Comparison of ENCODE assay signal across 17 cellular contexts in the genomic region with DNA sequence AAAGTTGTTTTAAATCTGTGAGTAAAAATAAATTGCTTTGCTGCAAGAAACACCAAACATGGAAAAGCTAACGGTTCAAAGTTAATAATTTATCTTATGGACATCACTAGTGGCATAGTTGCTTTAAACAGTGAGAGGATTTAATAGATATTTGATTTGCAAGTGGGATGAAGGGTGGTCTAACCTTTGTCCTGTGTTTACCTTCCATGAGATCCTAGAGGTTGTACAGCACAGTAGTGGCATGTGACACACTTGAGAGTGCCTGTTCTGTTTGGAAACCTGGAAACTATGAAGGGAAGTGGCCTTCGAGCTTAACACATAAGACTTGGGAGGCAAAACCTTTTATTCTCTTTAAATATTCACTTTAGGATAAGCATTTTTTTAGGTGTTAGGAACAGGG. TPM values are rescaled to one million over a fixed set of nuclear protein-coding genes. Genes with fewer than 3 reads are reported as not detected.
DNase-seq lines count a peak whose midpoint lies in the region; ATAC-seq, FAIRE-seq and TF ChIP-seq lines count a peak whose summit lies in the region.
"Had no signal": no experiment of that assay in that cellular context is flagged by ENCODE, and none has a peak within 500 bp of the region (broad histone marks: within the 10 kb centered on the region; RNA-seq: fewer than 3 reads in every experiment).

No MANE protein-coding gene starts in this region.

- H3K27me3 Mint-ChIP-seq in type B pancreatic cell, result no peaks in the 10 kb centered on the region

- no peak for ATAC-seq in PC-3
- ATAC-seq: SK-N-SH treated with all-trans-retinoic acid at 6 μM for 48 hours had no signal

- no peaks in the 10 kb centered on the region for H3K9me2 ChIP-seq in PC-3 (replicated peaks; ENCODE audit: low read length)

- H3F3A ChIP-seq in PC-3 (ENCODE audit: low read length, unreplicated experiment), result no peaks in the 10 kb centered on the region

- intact Hi-C loops in PC-3 (cut with micrococcal nuclease), result loop anchor here (5.0 kb wide), 1 partner anchor 247 kb away; no protein-coding TSS in a partner anchor

- POLR2A ChIA-PET in PC-3 (lab: Charles Lee; ENCODE audit: unreplicated experiment), result interaction anchor here (0.5 kb wide), 1 partner anchor 216 kb away, joined by 4 read pairs; no protein-coding TSS in a partner anchor

- H3K27ac ChIP-seq in PC-3 (ENCODE audit: low read length) (peak overlapping the region; percentile 5; the same call in 1 of the 2 replicates), epithelial cell of prostate (peak overlapping the region; percentile 69), liver (ENCODE audit: low read depth in 1 of 2, low read length in 2 of 2) (peak overlapping the region; percentile 15 to 63)
- H3K27ac ChIP-seq: Peyer's patch had no signal

- no peak overlapping the region for H3K9ac ChIP-seq in PC-3 (ENCODE audit: low read length)
- no peak overlapping the region for H3K9ac ChIP-seq in liver (ENCODE audit: low read depth in 1 of 2, low read length in 2 of 2)

- TF ChIP-seq RAD21 in liver (IDR thresholded peaks at IDR 0.05), result peak in 1 of 2 donors; percentile 44

- no peak overlapping the region for H3K4me3 Mint-ChIP-seq in type B pancreatic cell
- H3K4me3 Mint-ChIP-seq: CD4-positive, CD25-positive, alpha-beta regulatory T cell had no signal

- DNase-seq in PC-3 (no peak), epithelial cell of prostate (ENCODE audit: low read depth, low spot score) (no peak), type B pancreatic cell (ENCODE audit: extremely low spot score, unreplicated experiment) (no peak), NOMO-1 treated with DMSO at 0.1 percent for 48 hours (lab: John Stamatoyannopoulos, UW; ENCODE audit: unreplicated experiment) (no peak), GDM1 (lab: John Stamatoyannopoulos, UW) (no peak), urothelium cell line (ENCODE audit: low spot score) (no peak)
- DNase-seq: Calu3; CD4-positive, CD25-positive, alpha-beta regulatory T cell; DMS79; HCEC 1CT; NCI-H187; NCI-H82; Peyer's patch; SHP77 had no signal

- no peak for FAIRE-seq in urothelium cell line (lab: Jason Lieb, UNC)
- FAIRE-seq: HTR-8/SVneo had no signal

- no peak overlapping the region for H2AFZ ChIP-seq in PC-3 (ENCODE audit: low read length)

- H3K4me3 ChIP-seq in PC-3 (ENCODE audit: low read length) (no peak overlapping the region), liver (ENCODE audit: low read depth in 1 of 3, low read length in 3 of 3) (no peak overlapping the region)
- H3K4me3 ChIP-seq: Peyer's patch had no signal

- peaks cover 97% of the 10 kb centered on the region for H3K79me2 ChIP-seq in PC-3 (ENCODE audit: low read length)

- H3K27me3 ChIP-seq in PC-3 (ENCODE audit: low read length) (no peaks in the 10 kb centered on the region), liver (ENCODE audit: control insufficient read depth in 4 of 4, insufficient read depth in 4 of 4, low read length in 3 of 4) (no peaks in the 10 kb centered on the region)
- H3K27me3 ChIP-seq: Peyer's patch had no signal

- H3K9me3 Mint-ChIP-seq in type B pancreatic cell, result no peaks in the 10 kb centered on the region

- H3K36me3 ChIP-seq in PC-3 (ENCODE audit: low read depth, low read length) (peaks cover 15% of the 10 kb centered on the region), liver (ENCODE audit: control insufficient read depth in 4 of 4, insufficient read depth in 3 of 4, low read depth in 1 of 4, low read length in 3 of 4) (peaks cover 0 to 4% (median 0%) of the 10 kb centered on the region in 4 donors)
- H3K36me3 ChIP-seq: Peyer's patch had no signal

- WGBS in liver, result 29% methylated on average over 2 of the region's 2 CpGs

- peak overlapping the region; percentile 31 for H3K27ac Mint-ChIP-seq in type B pancreatic cell
- H3K27ac Mint-ChIP-seq: CD4-positive, CD25-positive, alpha-beta regulatory T cell had no signal

- H3K9me3 ChIP-seq in PC-3 (ENCODE audit: low read length) (no peaks in the 10 kb centered on the region), liver (ENCODE audit: control insufficient read depth in 4 of 4, low read length in 3 of 4) (no peaks in the 10 kb centered on the region)
- H3K9me3 ChIP-seq: Peyer's patch had no signal

- BruUV-seq in PC-3 (replicated peaks; lab: Mats Ljungman, UMichigan), result no TSS peak

- TF ChIP-seq CTCF in PC-3 (conservative IDR thresholded peaks at IDR 0.05; ENCODE audit: low read depth, low read length) (no peak), liver (IDR thresholded peaks at IDR 0.05; ENCODE audit: low read depth, low read length, missing input control) (no peak), type B pancreatic cell (conservative IDR thresholded peaks at IDR 0.05) (no peak)

- H4K20me1 ChIP-seq in PC-3 (ENCODE audit: low read length), result peaks cover 41% of the 10 kb centered on the region

- H3K36me3 Mint-ChIP-seq in type B pancreatic cell, result peaks cover 10% of the 10 kb centered on the region
- H3K36me3 Mint-ChIP-seq: CD4-positive, CD25-positive, alpha-beta regulatory T cell had no signal

- peaks cover 11% of the 10 kb centered on the region for H3K4me1 Mint-ChIP-seq in type B pancreatic cell (ENCODE audit: unreplicated experiment)
- H3K4me1 Mint-ChIP-seq: CD4-positive, CD25-positive, alpha-beta regulatory T cell had no signal

- CTCF ChIA-PET in PC-3 (lab: Charles Lee), result interaction anchor here (0.6 kb wide), 1 partner anchor 504 kb away, joined by 3 read pairs; no protein-coding TSS in a partner anchor

- H3K4me2 ChIP-seq in PC-3 (ENCODE audit: low read length), result peak overlapping the region; percentile 22

- H3K4me1 ChIP-seq in PC-3 (ENCODE audit: insufficient read depth, low read length) (peaks cover 33% of the 10 kb centered on the region), liver (ENCODE audit: control insufficient read depth in 4 of 4, insufficient read depth in 4 of 4, low read length in 3 of 4) (peaks cover 13 to 67% (median 48%) of the 10 kb centered on the region in 4 donors)

TF ChIP-seq in liver, 16 proteins besides CTCF, POLR2A, EP300 and RAD21 (continues in another document):
- TF ChIP-seq SP1 (IDR thresholded peaks at IDR 0.05) (peak; percentile 70), JUND (IDR thresholded peaks at IDR 0.05) (peak in 1 of 2 donors; percentile 56), RXRA (IDR thresholded peaks at IDR 0.05) (peak; percentile 63 to 86), FOXA1 (IDR thresholded peaks at IDR 0.05) (peak; percentile 43), EGR1 (IDR thresholded peaks at IDR 0.05; ENCODE audit: low read depth in 2 of 2) (peak in 1 of 2 donors; percentile 23), NR2F2 (IDR thresholded peaks at IDR 0.05) (no peak), HNF4G (IDR thresholded peaks at IDR 0.05) (no peak), HNF4A (conservative IDR thresholded peaks at IDR 0.05) (peak; percentile 69 to 78), TAF1 (conservative IDR thresholded peaks at IDR 0.05) (no peak), FOXA2 (IDR thresholded peaks at IDR 0.05) (peak; percentile 80), YY1 (IDR thresholded peaks at IDR 0.05) (no peak)
- TF ChIP-seq, protein P1, sequence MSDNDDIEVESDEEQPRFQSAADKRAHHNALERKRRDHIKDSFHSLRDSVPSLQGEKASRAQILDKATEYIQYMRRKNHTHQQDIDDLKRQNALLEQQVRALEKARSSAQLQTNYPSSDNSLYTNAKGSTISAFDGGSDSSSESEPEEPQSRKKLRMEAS (IDR thresholded peaks at IDR 0.05), result peak; percentile 36
- TF ChIP-seq, protein P2, sequence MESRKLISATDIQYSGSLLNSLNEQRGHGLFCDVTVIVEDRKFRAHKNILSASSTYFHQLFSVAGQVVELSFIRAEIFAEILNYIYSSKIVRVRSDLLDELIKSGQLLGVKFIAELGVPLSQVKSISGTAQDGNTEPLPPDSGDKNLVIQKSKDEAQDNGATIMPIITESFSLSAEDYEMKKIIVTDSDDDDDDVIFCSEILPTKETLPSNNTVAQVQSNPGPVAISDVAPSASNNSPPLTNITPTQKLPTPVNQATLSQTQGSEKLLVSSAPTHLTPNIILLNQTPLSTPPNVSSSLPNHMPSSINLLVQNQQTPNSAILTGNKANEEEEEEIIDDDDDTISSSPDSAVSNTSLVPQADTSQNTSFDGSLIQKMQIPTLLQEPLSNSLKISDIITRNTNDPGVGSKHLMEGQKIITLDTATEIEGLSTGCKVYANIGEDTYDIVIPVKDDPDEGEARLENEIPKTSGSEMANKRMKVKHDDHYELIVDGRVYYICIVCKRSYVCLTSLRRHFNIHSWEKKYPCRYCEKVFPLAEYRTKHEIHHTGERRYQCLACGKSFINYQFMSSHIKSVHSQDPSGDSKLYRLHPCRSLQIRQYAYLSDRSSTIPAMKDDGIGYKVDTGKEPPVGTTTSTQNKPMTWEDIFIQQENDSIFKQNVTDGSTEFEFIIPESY (IDR thresholded peaks at IDR 0.05), result no peak
- TF ChIP-seq, protein P3, sequence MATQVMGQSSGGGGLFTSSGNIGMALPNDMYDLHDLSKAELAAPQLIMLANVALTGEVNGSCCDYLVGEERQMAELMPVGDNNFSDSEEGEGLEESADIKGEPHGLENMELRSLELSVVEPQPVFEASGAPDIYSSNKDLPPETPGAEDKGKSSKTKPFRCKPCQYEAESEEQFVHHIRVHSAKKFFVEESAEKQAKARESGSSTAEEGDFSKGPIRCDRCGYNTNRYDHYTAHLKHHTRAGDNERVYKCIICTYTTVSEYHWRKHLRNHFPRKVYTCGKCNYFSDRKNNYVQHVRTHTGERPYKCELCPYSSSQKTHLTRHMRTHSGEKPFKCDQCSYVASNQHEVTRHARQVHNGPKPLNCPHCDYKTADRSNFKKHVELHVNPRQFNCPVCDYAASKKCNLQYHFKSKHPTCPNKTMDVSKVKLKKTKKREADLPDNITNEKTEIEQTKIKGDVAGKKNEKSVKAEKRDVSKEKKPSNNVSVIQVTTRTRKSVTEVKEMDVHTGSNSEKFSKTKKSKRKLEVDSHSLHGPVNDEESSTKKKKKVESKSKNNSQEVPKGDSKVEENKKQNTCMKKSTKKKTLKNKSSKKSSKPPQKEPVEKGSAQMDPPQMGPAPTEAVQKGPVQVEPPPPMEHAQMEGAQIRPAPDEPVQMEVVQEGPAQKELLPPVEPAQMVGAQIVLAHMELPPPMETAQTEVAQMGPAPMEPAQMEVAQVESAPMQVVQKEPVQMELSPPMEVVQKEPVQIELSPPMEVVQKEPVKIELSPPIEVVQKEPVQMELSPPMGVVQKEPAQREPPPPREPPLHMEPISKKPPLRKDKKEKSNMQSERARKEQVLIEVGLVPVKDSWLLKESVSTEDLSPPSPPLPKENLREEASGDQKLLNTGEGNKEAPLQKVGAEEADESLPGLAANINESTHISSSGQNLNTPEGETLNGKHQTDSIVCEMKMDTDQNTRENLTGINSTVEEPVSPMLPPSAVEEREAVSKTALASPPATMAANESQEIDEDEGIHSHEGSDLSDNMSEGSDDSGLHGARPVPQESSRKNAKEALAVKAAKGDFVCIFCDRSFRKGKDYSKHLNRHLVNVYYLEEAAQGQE (IDR thresholded peaks at IDR 0.05), result peak; percentile 32
- TF ChIP-seq, protein P4, sequence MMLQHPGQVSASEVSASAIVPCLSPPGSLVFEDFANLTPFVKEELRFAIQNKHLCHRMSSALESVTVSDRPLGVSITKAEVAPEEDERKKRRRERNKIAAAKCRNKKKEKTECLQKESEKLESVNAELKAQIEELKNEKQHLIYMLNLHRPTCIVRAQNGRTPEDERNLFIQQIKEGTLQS (IDR thresholded peaks at IDR 0.05), result no peak

RNA-seq across cellular contexts. Expression of a gene that starts 16.0 kb away (rescaled TPM):
- 50.0 and 64.6 TPM in 2 replicates for total RNA-seq in PC-3 (2014; rRNA removed)
- 10 to 100 TPM; 31.8 to 37.0 TPM for total RNA-seq in liver
- 10 to 100 TPM; 22.6 to 23.6 TPM for polyA plus RNA-seq in liver
- total RNA-seq in type B pancreatic cell (ENCODE audit: low replicate concordance), result 44.6 and 56.5 TPM in 2 replicates
- total RNA-seq: CD4-positive, CD25-positive, alpha-beta regulatory T cell had no signal
- polyA plus RNA-seq: CD4-positive, CD25-positive, alpha-beta regulatory T cell had no signal

Comparison
In these comparisons a context has a peak if more than half of its experiments do, and no peak if none do; other contexts are left out.
1. H3K27ac ChIP-seq: peak in every context shown above with its lines; median percentile 69 in epithelial cell of prostate; 39 in liver; 5 in PC-3.